5 cellular contexts compared by ENCODE assay signal in the genomic region with DNA sequence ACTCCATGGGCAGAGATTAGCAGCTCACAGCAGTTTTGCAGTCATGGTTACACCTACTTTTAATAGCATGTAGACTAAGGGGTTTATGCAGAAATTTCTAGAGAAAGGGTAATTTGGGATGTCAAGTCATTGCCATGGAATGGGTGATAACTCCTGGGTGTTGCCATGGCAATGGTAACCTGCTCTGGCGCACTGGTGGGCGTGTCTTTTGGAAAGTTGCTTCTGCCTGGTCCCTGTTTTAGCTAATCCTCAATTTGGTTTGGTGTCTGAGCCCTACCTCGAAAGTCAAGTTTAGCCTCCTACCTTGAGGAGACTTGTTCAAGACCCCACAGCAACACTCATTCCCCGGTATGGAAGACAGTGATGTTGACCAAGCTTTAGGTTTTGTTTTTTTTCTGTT. TPM values are rescaled to one million over a fixed set of nuclear protein-coding genes. Genes with fewer than 3 reads are reported as not detected.
"Had no signal": no experiment of that assay in that cellular context is flagged by ENCODE, and none has a peak within 500 bp of the region (broad histone marks: within the 10 kb centered on the region; RNA-seq: fewer than 3 reads in every experiment).

No MANE protein-coding gene starts in this region.

RNA-seq across cellular contexts. Expression of gene FAM178B, which starts 29.1 kb away (rescaled TPM):
- total RNA-seq: HepG2, HT-29, HT1080, IMR-90 had no signal
- polyA plus RNA-seq: HepG2, IgD-negative memory B cell, IMR-90 had no signal
